8 cellular contexts compared by ENCODE assay signal in the genomic region with DNA sequence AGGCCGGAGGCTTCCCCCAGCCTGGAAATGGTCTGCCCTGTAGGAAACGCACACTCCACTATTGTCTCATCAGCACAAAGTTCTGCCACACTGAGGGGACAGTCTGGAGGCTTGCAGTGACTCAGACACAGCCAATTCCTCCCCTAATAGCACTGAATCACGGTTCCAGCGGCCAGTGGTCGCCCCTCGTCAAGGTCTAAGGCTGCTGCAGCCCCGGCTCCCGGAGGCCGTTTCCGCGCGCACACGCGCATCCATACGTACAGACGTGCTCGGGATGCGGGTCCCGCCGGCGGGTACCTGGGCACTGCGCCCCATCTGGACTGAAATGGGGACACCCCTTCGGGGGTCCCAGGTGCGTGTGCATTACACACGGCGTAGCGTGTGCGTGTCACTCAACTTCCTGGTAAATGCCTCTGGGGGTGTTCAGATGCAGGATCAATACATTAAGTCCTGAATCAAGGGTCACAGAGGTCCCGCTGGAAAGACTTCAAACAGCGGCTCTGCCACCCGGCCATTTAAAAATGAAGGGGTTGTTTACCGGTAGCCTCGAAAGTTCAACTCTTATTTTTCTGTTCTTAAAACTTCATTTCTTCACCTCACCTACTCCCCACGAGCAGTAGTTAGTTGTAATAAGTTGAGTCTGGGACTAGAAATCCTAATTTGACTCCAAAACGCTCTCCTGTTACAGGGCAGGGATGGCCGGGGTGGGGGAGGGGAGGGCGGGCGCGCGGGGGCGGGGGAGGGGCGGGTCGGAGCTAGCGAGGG. TPM values are rescaled to one million over a fixed set of nuclear protein-coding genes. Genes with fewer than 3 reads are reported as not detected.
A peak's percentile ranks its signal among the peaks of the same experiment; 100 is the strongest.
DNase-seq lines count a peak whose midpoint lies in the region; ATAC-seq and TF ChIP-seq lines count a peak whose summit lies in the region.

No MANE protein-coding gene starts in this region.

- peak overlapping the region; percentile 89 for H2AFZ ChIP-seq in PC-9

- peaks cover 16% of the 10 kb centered on the region for H3K4me1 Mint-ChIP-seq in HFFc6 (ENCODE audit: low read depth)
- peaks cover 26% of the 10 kb centered on the region for H3K4me1 Mint-ChIP-seq in stimulated activated memory B cell treated with anti-CD40 and anti-IgM and Interleukin-4, amounts not matched to agents 10 μg/mL and 1 μg/mL and 100 μg/mL, for 72 hours

- TF ChIP-seq CTCF in DOHH2 (IDR thresholded peaks at IDR 0.05; ENCODE audit: low read depth, low read length, poor library complexity, severe bottlenecking) (no peak), HFFc6 (IDR thresholded peaks at IDR 0.05) (peak; percentile 35), PC-9 (conservative IDR thresholded peaks at IDR 0.05) (no peak)

- peak overlapping the region; percentile 89 for H3K27ac Mint-ChIP-seq in HFFc6
- H3K27ac Mint-ChIP-seq in stimulated activated memory B cell treated with anti-CD40 and anti-IgM and Interleukin-4, amounts not matched to agents 10 μg/mL and 1 μg/mL and 100 μg/mL, for 72 hours = peak overlapping the region; percentile 85

- H3K4me1 ChIP-seq in DOHH2 (ENCODE audit: control insufficient read depth, low read length) (peaks cover 48% of the 10 kb centered on the region), PC-9 (replicated peaks; ENCODE audit: insufficient read depth) (no peaks in the 10 kb centered on the region)

- peak; percentile 37 for DNase-seq in HFFc6
- DNase-seq in PC-9 = peak in 1 of 2 experiments; percentile 12
- DNase-seq in central memory CD4-positive, alpha-beta T cell = peak; percentile 11
- peak; percentile 87 for DNase-seq in left kidney (ENCODE audit: low read depth, low spot score)
- DNase-seq in inferior parietal cortex (ENCODE audit: extremely low spot score) = no peak
- DNase-seq in foreskin melanocyte = no peak

- H3K9me3 ChIP-seq in DOHH2 (ENCODE audit: control insufficient read depth, insufficient read depth, low read length) (no peaks in the 10 kb centered on the region), PC-9 (ENCODE audit: insufficient read depth, low read depth) (no peaks in the 10 kb centered on the region)

- intact Hi-C loops in PC-9 (cut with micrococcal nuclease; ENCODE audit: unreplicated experiment) = loop anchor here (2.0 kb wide), 2 partner anchors 29 to 63 kb away; no protein-coding TSS in a partner anchor

- no peaks in the 10 kb centered on the region; the same call in none of the 2 replicates for H3K27me3 Mint-ChIP-seq in HFFc6 (ENCODE audit: insufficient read depth)
- H3K27me3 Mint-ChIP-seq in stimulated activated memory B cell treated with anti-CD40 and anti-IgM and Interleukin-4, amounts not matched to agents 10 μg/mL and 1 μg/mL and 100 μg/mL, for 72 hours = peaks cover 44% of the 10 kb centered on the region

- peak overlapping the region; percentile 73 for H3K4me2 ChIP-seq in DOHH2 (ENCODE audit: low read length)
- peak overlapping the region; percentile 91 for H3K4me2 ChIP-seq in PC-9

- 0 out of 2 replicates have a peak, but pooled peaks cover 2% of the 10 kb centered on the region for H3K36me3 Mint-ChIP-seq in HFFc6 (ENCODE audit: low read depth)
- H3K36me3 Mint-ChIP-seq in stimulated activated memory B cell treated with anti-CD40 and anti-IgM and Interleukin-4, amounts not matched to agents 10 μg/mL and 1 μg/mL and 100 μg/mL, for 72 hours = peaks cover 6% of the 10 kb centered on the region

- H3F3A ChIP-seq in DOHH2 (ENCODE audit: control insufficient read depth, insufficient read depth) = peaks cover 34% of the 10 kb centered on the region
- peaks cover 25% of the 10 kb centered on the region for H3F3A ChIP-seq in PC-9 (ENCODE audit: insufficient read depth, low read depth)

- H3K79me2 ChIP-seq in DOHH2 (ENCODE audit: control insufficient read depth, low read length) = peaks cover 36% of the 10 kb centered on the region
- H3K79me2 ChIP-seq in PC-9 (ENCODE audit: low read depth) = peaks cover 17% of the 10 kb centered on the region

- no TSS peak for BruUV-seq in PC-9 (replicated peaks; lab: Mats Ljungman, UMichigan)

- CTCF ChIA-PET in PC-9 (lab: Charles Lee) = no interaction called here

- H3K9me3 Mint-ChIP-seq in HFFc6 = no peaks in the 10 kb centered on the region
- H3K9me3 Mint-ChIP-seq in stimulated activated memory B cell treated with anti-CD40 and anti-IgM and Interleukin-4, amounts not matched to agents 10 μg/mL and 1 μg/mL and 100 μg/mL, for 72 hours = peaks cover 4% of the 10 kb centered on the region

- H3K4me3 Mint-ChIP-seq in HFFc6 = peak overlapping the region; percentile 92
- H3K4me3 Mint-ChIP-seq in stimulated activated memory B cell treated with anti-CD40 and anti-IgM and Interleukin-4, amounts not matched to agents 10 μg/mL and 1 μg/mL and 100 μg/mL, for 72 hours = peak overlapping the region; percentile 90

- H4K20me1 ChIP-seq in DOHH2 (ENCODE audit: control insufficient read depth, insufficient read depth, low read depth, low read length) (peaks cover 2% of the 10 kb centered on the region; the same call in 1 of the 2 replicates), PC-9 (ENCODE audit: insufficient read depth) (peaks cover under 1% of the 10 kb centered on the region; the same call in 1 of the 2 replicates)

- H3K36me3 ChIP-seq in DOHH2 (ENCODE audit: control insufficient read depth, low read length) (no peaks in the 10 kb centered on the region), PC-9 (ENCODE audit: low read depth) (no peaks in the 10 kb centered on the region)

- H3K27me3 ChIP-seq in DOHH2 (ENCODE audit: control insufficient read depth, low read length) = no peaks in the 10 kb centered on the region
- no peaks in the 10 kb centered on the region for H3K27me3 ChIP-seq in PC-9 (ENCODE audit: insufficient read depth, low read depth)

- H3K9me2 ChIP-seq in DOHH2 (replicated peaks; ENCODE audit: control insufficient read depth, low read length) (no peaks in the 10 kb centered on the region), PC-9 (ENCODE audit: insufficient read depth) (no peaks in the 10 kb centered on the region)

- POLR2A ChIA-PET in PC-9 (lab: Charles Lee; ENCODE audit: unreplicated experiment) = no interaction called here

- peak overlapping the region; percentile 88 for H3K27ac ChIP-seq in DOHH2 (ENCODE audit: low read depth, low read length)
- H3K27ac ChIP-seq in PC-9 = 0 out of 2 replicates have a peak overlapping the region, but pooled peaks have one; percentile 14

- ATAC-seq in stimulated activated memory B cell treated with anti-CD40 and anti-IgM and Interleukin-4, amounts not matched to agents 10 μg/mL and 1 μg/mL and 100 μg/mL, for 72 hours = no peak

- H3K4me3 ChIP-seq in DOHH2 (ENCODE audit: low read length) = peak overlapping the region; percentile 70
- H3K4me3 ChIP-seq in PC-9 = peak overlapping the region; percentile 92

RNA-seq across cellular contexts. Expression of a gene that starts 0.6 kb away (rescaled TPM):
- total RNA-seq in HFFc6 (2021; fragmentation: NEBNext Ultra II Directional; extraction: Animal tissue kit (Norgen Biotek cat#: 25700)) = 10 to 100 TPM; 34.6 to 52.2 (median 42.2) TPM
- 31.5 and 32.7 TPM in 2 replicates for total RNA-seq in PC-9 (2021)

Comparison
In these comparisons a context has a peak if more than half of its experiments do, and no peak if none do; other contexts are left out.
1. DNase-seq: peak in HFFc6 (single experiment), central memory CD4-positive, alpha-beta T cell (single experiment) and left kidney (single experiment); none in inferior parietal cortex (single experiment) and foreskin melanocyte (single experiment).